In genomic region chrX:49726966-49727365, GRCh38 we compare ENCODE assay signal across 38 cellular contexts. TPM values are rescaled to one million over a fixed set of nuclear protein-coding genes. Genes with fewer than 3 reads are reported as not detected.
"Had no signal": no experiment of that assay in that cellular context is flagged by ENCODE, and none has a peak within 500 bp of the region (broad histone marks: within the 10 kb centered on the region; RNA-seq: fewer than 3 reads in every experiment).

No MANE protein-coding gene starts in this region.

- H3K27ac ChIP-seq: adrenal gland, body of pancreas, brain microvascular endothelial cell, breast epithelium, VCaP had no signal

- H3K36me3 Mint-ChIP-seq: activated CD4-positive, alpha-beta memory T cell treated with anti-CD3 and anti-CD28 coated beads for 36 hours; activated naive CD4-positive, alpha-beta T cell treated with anti-CD3 and anti-CD28 coated beads, Interleukin-2, amount 50 U/mL, for 72 hours; activated naive CD8-positive, alpha-beta T cell treated with anti-CD3 and anti-CD28 coated beads for 36 hours had no signal

- H3K9me3 Mint-ChIP-seq: activated B cell treated with CpG ODN at 0.5 μM for 24 hours; activated CD4-positive, alpha-beta memory T cell treated with anti-CD3 and anti-CD28 coated beads for 36 hours; activated CD4-positive, alpha-beta T cell treated with anti-CD3 and anti-CD28 coated beads, Interleukin-2, amount 10 ng/mL, durations not matched to agents 24 days and 14 days; activated CD8-positive, alpha-beta T cell treated with anti-CD3 and anti-CD28 coated beads for 36 hours; activated naive CD4-positive, alpha-beta T cell treated with anti-CD3 and anti-CD28 coated beads for 36 hours; activated naive CD4-positive, alpha-beta T cell treated with anti-CD3 and anti-CD28 coated beads, Interleukin-2, amount 50 U/mL, for 72 hours; activated naive CD8-positive, alpha-beta T cell treated with anti-CD3 and anti-CD28 coated beads for 36 hours; activated T-cell treated with anti-CD3 and anti-CD28 coated beads, Interleukin-2, amount 50 U/mL, for 4 hours; activated T-cell treated with anti-CD3 and anti-CD28 coated beads, Interleukin-2, amount 50 U/mL, for 72 hours; activated T-helper 1 cell treated with anti-CD3 and anti-CD28 coated beads, Interleukin-12 subunit alpha, Interleukin-12 subunit beta, Interleukin-2, Interleukin-4 antibody, amounts not matched to agents 30 ng/mL and 10 ng/mL and 1 ng/mL, durations not matched to agents 14 hours and 24 hours and 36 hours; activated T-helper 17 cell treated with anti-CD3 and anti-CD28 coated beads, Interleukin-2, amount 50 U/mL, for 72 hours; T-helper 1 cell treated with Interleukin-12 subunit alpha and Interleukin-12 subunit beta and Interleukin-4 antibody, amounts not matched to agents 30 μg/mL and 1 μg/mL, for 36 hours; T-helper 2 cell treated with Interferon-gamma antibody and Interleukin-4, amounts not matched to agents 5 μg/mL and 100 μg/mL, for 36 hours had no signal

- DNase-seq: activated B cell treated with CpG ODN at 0.5 μM for 24 hours; activated CD4-positive, alpha-beta memory T cell treated with anti-CD3 and anti-CD28 coated beads for 36 hours; activated CD4-positive, alpha-beta T cell treated with anti-CD3 and anti-CD28 coated beads for 4 hours; activated CD4-positive, alpha-beta T cell treated with anti-CD3 and anti-CD28 coated beads, Interleukin-2, amount 10 ng/mL, durations not matched to agents 24 days and 14 days; activated CD4-positive, alpha-beta T cell treated with anti-CD3 and anti-CD28 coated beads, Interleukin-2, amount 50 U/mL, for 1 hour; activated CD4-positive, alpha-beta T cell treated with anti-CD3 and anti-CD28 coated beads, Interleukin-2, amount 50 U/mL, for 4 hours; activated CD4-positive, CD25-positive, alpha-beta regulatory T cell treated with anti-CD3 and anti-CD28 coated beads, Interleukin-2, amount 50 U/mL, for 72 hours; activated CD8-positive, alpha-beta memory T cell treated with anti-CD3 and anti-CD28 coated beads, Interleukin-2, amount 50 U/mL, for 4 hours; activated CD8-positive, alpha-beta T cell treated with anti-CD3 and anti-CD28 coated beads for 36 hours; activated effector memory CD4-positive, alpha-beta T cell treated with anti-CD3 and anti-CD28 coated beads, Interleukin-2, amount 50 U/mL, for 16 hours; activated gamma-delta T cell treated with Interleukin-2 at 50 U/mL for 16 hours; activated naive CD4-positive, alpha-beta T cell; activated naive CD4-positive, alpha-beta T cell treated with anti-CD3 and anti-CD28 coated beads for 36 hours; activated naive CD4-positive, alpha-beta T cell treated with anti-CD3 and anti-CD28 coated beads, Interleukin-2, amount 50 U/mL, for 16 hours; activated naive CD8-positive, alpha-beta T cell treated with anti-CD3 and anti-CD28 coated beads for 36 hours; activated T-cell treated with anti-CD3 and anti-CD28 coated beads for 4 hours; activated T-cell treated with anti-CD3 and anti-CD28 coated beads, Interleukin-2, amount 50 U/mL, for 1 hour; activated T-cell treated with anti-CD3 and anti-CD28 coated beads, Interleukin-2, amount 50 U/mL, for 4 hours; activated T-cell treated with anti-CD3 and anti-CD28 coated beads, Interleukin-2, amount 50 U/mL, for 72 hours; adrenal gland; amniotic stem cell; aorta; body of pancreas; brain microvascular endothelial cell; central memory CD4-positive, alpha-beta T cell; T-helper 1 cell; T-helper 2 cell; T-helper 9 cell had no signal

- H3K36me3 ChIP-seq: adrenal gland, brain microvascular endothelial cell, breast epithelium had no signal

- H3K27ac Mint-ChIP-seq: activated B cell treated with CpG ODN at 0.5 μM for 24 hours; activated CD4-positive, alpha-beta memory T cell treated with anti-CD3 and anti-CD28 coated beads for 36 hours; activated CD4-positive, alpha-beta T cell treated with anti-CD3 and anti-CD28 coated beads, Interleukin-2, amount 10 ng/mL, durations not matched to agents 24 days and 14 days; activated CD8-positive, alpha-beta T cell treated with anti-CD3 and anti-CD28 coated beads for 36 hours; activated naive CD4-positive, alpha-beta T cell treated with anti-CD3 and anti-CD28 coated beads for 36 hours; activated naive CD4-positive, alpha-beta T cell treated with anti-CD3 and anti-CD28 coated beads, Interleukin-2, amount 50 U/mL, for 72 hours; activated naive CD8-positive, alpha-beta T cell treated with anti-CD3 and anti-CD28 coated beads for 36 hours; activated T-cell treated with anti-CD3 and anti-CD28 coated beads, Interleukin-2, amount 50 U/mL, for 72 hours; activated T-helper 1 cell treated with anti-CD3 and anti-CD28 coated beads, Interleukin-12 subunit alpha, Interleukin-12 subunit beta, Interleukin-2, Interleukin-4 antibody, amounts not matched to agents 30 ng/mL and 10 ng/mL and 1 ng/mL, durations not matched to agents 14 hours and 24 hours and 36 hours; activated T-helper 17 cell treated with anti-CD3 and anti-CD28 coated beads, Interleukin-2, amount 50 U/mL, for 72 hours; T-helper 1 cell treated with Interleukin-12 subunit alpha and Interleukin-12 subunit beta and Interleukin-4 antibody, amounts not matched to agents 30 μg/mL and 1 μg/mL, for 36 hours; T-helper 2 cell treated with Interferon-gamma antibody and Interleukin-4, amounts not matched to agents 5 μg/mL and 100 μg/mL, for 36 hours had no signal

- ATAC-seq: activated CD8-positive, alpha-beta T cell treated with anti-CD3 and anti-CD28 coated beads for 36 hours; activated naive CD4-positive, alpha-beta T cell treated with anti-CD3 and anti-CD28 coated beads, Interleukin-2, amount 50 U/mL, for 72 hours; activated T-cell treated with anti-CD3 and anti-CD28 coated beads, Interleukin-2, amount 50 U/mL, for 4 hours; activated T-cell treated with anti-CD3 and anti-CD28 coated beads, Interleukin-2, amount 50 U/mL, for 72 hours; activated T-helper 17 cell treated with anti-CD3 and anti-CD28 coated beads, Interleukin-2, amount 50 U/mL, for 72 hours; body of pancreas had no signal

- H3K4me3 Mint-ChIP-seq: activated B cell treated with CpG ODN at 0.5 μM for 24 hours; activated CD4-positive, alpha-beta memory T cell treated with anti-CD3 and anti-CD28 coated beads for 36 hours; activated CD4-positive, alpha-beta T cell treated with anti-CD3 and anti-CD28 coated beads, Interleukin-2, amount 10 ng/mL, durations not matched to agents 24 days and 14 days; activated CD8-positive, alpha-beta T cell treated with anti-CD3 and anti-CD28 coated beads for 36 hours; activated naive CD4-positive, alpha-beta T cell treated with anti-CD3 and anti-CD28 coated beads for 36 hours; activated naive CD8-positive, alpha-beta T cell treated with anti-CD3 and anti-CD28 coated beads for 36 hours; activated T-cell treated with anti-CD3 and anti-CD28 coated beads, Interleukin-2, amount 50 U/mL, for 4 hours; activated T-cell treated with anti-CD3 and anti-CD28 coated beads, Interleukin-2, amount 50 U/mL, for 72 hours; activated T-helper 1 cell treated with anti-CD3 and anti-CD28 coated beads, Interleukin-12 subunit alpha, Interleukin-12 subunit beta, Interleukin-2, Interleukin-4 antibody, amounts not matched to agents 30 ng/mL and 10 ng/mL and 1 ng/mL, durations not matched to agents 14 hours and 24 hours and 36 hours; activated T-helper 17 cell treated with anti-CD3 and anti-CD28 coated beads, Interleukin-2, amount 50 U/mL, for 72 hours; T-helper 1 cell treated with Interleukin-12 subunit alpha and Interleukin-12 subunit beta and Interleukin-4 antibody, amounts not matched to agents 30 μg/mL and 1 μg/mL, for 36 hours; T-helper 2 cell treated with Interferon-gamma antibody and Interleukin-4, amounts not matched to agents 5 μg/mL and 100 μg/mL, for 36 hours had no signal

- H3K4me1 ChIP-seq: adrenal gland, body of pancreas, breast epithelium had no signal

- H3K9me3 ChIP-seq: adrenal gland, body of pancreas had no signal

- H3K27me3 ChIP-seq: body of pancreas, brain microvascular endothelial cell had no signal

- H3K4me1 Mint-ChIP-seq: activated B cell treated with CpG ODN at 0.5 μM for 24 hours; activated CD4-positive, alpha-beta T cell treated with anti-CD3 and anti-CD28 coated beads, Interleukin-2, amount 10 ng/mL, durations not matched to agents 24 days and 14 days; activated T-helper 17 cell treated with anti-CD3 and anti-CD28 coated beads, Interleukin-2, amount 50 U/mL, for 72 hours had no signal

- H3K4me3 ChIP-seq: adrenal gland, body of pancreas, breast epithelium had no signal

RNA-seq across cellular contexts. Expression of gene PAGE1, which starts 31.2 kb away (rescaled TPM):
- total RNA-seq: activated B cell treated with CpG ODN at 0.5 μM for 24 hours; activated CD4-positive, alpha-beta memory T cell treated with anti-CD3 and anti-CD28 coated beads for 36 hours; activated CD4-positive, alpha-beta T cell treated with anti-CD3 and anti-CD28 coated beads, Interleukin-2, amount 10 ng/mL, durations not matched to agents 24 days and 14 days; activated CD8-positive, alpha-beta memory T cell treated with anti-CD3 and anti-CD28 coated beads for 36 hours; activated CD8-positive, alpha-beta T cell treated with anti-CD3 and anti-CD28 coated beads for 36 hours; activated naive CD4-positive, alpha-beta T cell treated with anti-CD3 and anti-CD28 coated beads for 36 hours; activated naive CD4-positive, alpha-beta T cell treated with anti-CD3 and anti-CD28 coated beads, Interleukin-2, amount 50 U/mL, for 72 hours; activated naive CD8-positive, alpha-beta T cell treated with anti-CD3 and anti-CD28 coated beads for 36 hours; activated T-cell treated with anti-CD3 and anti-CD28 coated beads, Interleukin-2, amount 50 U/mL, for 4 hours; activated T-cell treated with anti-CD3 and anti-CD28 coated beads, Interleukin-2, amount 50 U/mL, for 72 hours; activated T-helper 1 cell treated with anti-CD3 and anti-CD28 coated beads, Interleukin-12 subunit alpha, Interleukin-12 subunit beta, Interleukin-2, Interleukin-4 antibody, amounts not matched to agents 30 ng/mL and 10 ng/mL and 1 ng/mL, durations not matched to agents 14 hours and 24 hours and 36 hours; activated T-helper 17 cell treated with anti-CD3 and anti-CD28 coated beads, Interleukin-2, amount 50 U/mL, for 72 hours; adrenal gland; aorta; astrocyte; body of pancreas; breast epithelium; cardiac septum had no signal
- polyA plus RNA-seq: adrenal gland, aorta had no signal
